In genomic region chr2:31238126-31238905, GRCh38 we compare ENCODE assay signal across 1 cellular context.
TF ChIP-seq lines count a peak whose summit lies in the region.

No MANE protein-coding gene starts in this region.

TF ChIP-seq in WTC11, 78 proteins besides CTCF, POLR2A, EP300 and RAD21 (continued from another document):
- TF ChIP-seq USF1 (CRISPR knock-in tag; IDR thresholded peaks at IDR 0.05) (no peak), PRRX2 (CRISPR knock-in tag; IDR thresholded peaks at IDR 0.05) (no peak), GTF2I (CRISPR knock-in tag; conservative IDR thresholded peaks at IDR 0.05) (no peak), RORB (CRISPR knock-in tag; IDR thresholded peaks at IDR 0.05) (no peak), HMGA2 (CRISPR knock-in tag; IDR thresholded peaks at IDR 0.05) (no peak), ZNF423 (CRISPR knock-in tag; IDR thresholded peaks at IDR 0.05) (no peak), NFE2L1 (CRISPR knock-in tag; IDR thresholded peaks at IDR 0.05) (no peak), ZNF263 (CRISPR knock-in tag; IDR thresholded peaks at IDR 0.05; ENCODE audit: low read depth) (no peak), JAZF1 (CRISPR knock-in tag; IDR thresholded peaks at IDR 0.05) (no peak), ZNF671 (CRISPR knock-in tag; IDR thresholded peaks at IDR 0.05) (no peak), SOX15 (CRISPR knock-in tag; IDR thresholded peaks at IDR 0.05) (no peak), ZNF121 (CRISPR knock-in tag; IDR thresholded peaks at IDR 0.05) (no peak)
- TF ChIP-seq, protein P1, sequence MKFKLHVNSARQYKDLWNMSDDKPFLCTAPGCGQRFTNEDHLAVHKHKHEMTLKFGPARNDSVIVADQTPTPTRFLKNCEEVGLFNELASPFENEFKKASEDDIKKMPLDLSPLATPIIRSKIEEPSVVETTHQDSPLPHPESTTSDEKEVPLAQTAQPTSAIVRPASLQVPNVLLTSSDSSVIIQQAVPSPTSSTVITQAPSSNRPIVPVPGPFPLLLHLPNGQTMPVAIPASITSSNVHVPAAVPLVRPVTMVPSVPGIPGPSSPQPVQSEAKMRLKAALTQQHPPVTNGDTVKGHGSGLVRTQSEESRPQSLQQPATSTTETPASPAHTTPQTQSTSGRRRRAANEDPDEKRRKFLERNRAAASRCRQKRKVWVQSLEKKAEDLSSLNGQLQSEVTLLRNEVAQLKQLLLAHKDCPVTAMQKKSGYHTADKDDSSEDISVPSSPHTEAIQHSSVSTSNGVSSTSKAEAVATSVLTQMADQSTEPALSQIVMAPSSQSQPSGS (CRISPR knock-in tag; IDR thresholded peaks at IDR 0.05; ENCODE audit: borderline replicate concordance, low read depth): no peak
- TF ChIP-seq, protein P2, sequence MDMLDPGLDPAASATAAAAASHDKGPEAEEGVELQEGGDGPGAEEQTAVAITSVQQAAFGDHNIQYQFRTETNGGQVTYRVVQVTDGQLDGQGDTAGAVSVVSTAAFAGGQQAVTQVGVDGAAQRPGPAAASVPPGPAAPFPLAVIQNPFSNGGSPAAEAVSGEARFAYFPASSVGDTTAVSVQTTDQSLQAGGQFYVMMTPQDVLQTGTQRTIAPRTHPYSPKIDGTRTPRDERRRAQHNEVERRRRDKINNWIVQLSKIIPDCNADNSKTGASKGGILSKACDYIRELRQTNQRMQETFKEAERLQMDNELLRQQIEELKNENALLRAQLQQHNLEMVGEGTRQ (CRISPR knock-in tag; IDR thresholded peaks at IDR 0.05): no peak
TF ChIP-seq in WTC11: peak in this region for 0.
